ENCODE assay signal across 8 cellular contexts in genomic region chr19:39319892-39320168, GRCh38. TPM values are rescaled to one million over a fixed set of nuclear protein-coding genes. Genes with fewer than 3 reads are reported as not detected.
DNase-seq lines count a peak whose midpoint lies in the region; ATAC-seq and TF ChIP-seq lines count a peak whose summit lies in the region.

No MANE protein-coding gene starts in this region.

- H3K4me1 Mint-ChIP-seq in activated CD4-positive, alpha-beta T cell treated with anti-CD3 and anti-CD28 coated beads for 36 hours: peaks cover 17% of the 10 kb centered on the region
- peaks cover 29% of the 10 kb centered on the region for H3K4me1 Mint-ChIP-seq in stimulated activated naive CD8-positive, alpha-beta T cell treated with anti-CD3 and anti-CD28 coated beads, Interleukin-15, amount 100 ng/mL, for 72 hours

- CTCF ChIA-PET in activated CD4-positive, alpha-beta T cell treated with anti-CD3 and anti-CD28 coated beads for 36 hours (lab: Charles Lee): no interaction called here

- H3K4me3 Mint-ChIP-seq in activated CD4-positive, alpha-beta T cell treated with anti-CD3 and anti-CD28 coated beads for 36 hours: peak overlapping the region; percentile 77
- peak overlapping the region; percentile 76 to 85 for H3K4me3 Mint-ChIP-seq in stimulated activated naive CD8-positive, alpha-beta T cell treated with anti-CD3 and anti-CD28 coated beads, Interleukin-15, amount 100 ng/mL, for 72 hours

- H3K27me3 Mint-ChIP-seq in activated CD4-positive, alpha-beta T cell treated with anti-CD3 and anti-CD28 coated beads for 36 hours: no peaks in the 10 kb centered on the region
- H3K27me3 Mint-ChIP-seq in stimulated activated naive CD8-positive, alpha-beta T cell treated with anti-CD3 and anti-CD28 coated beads, Interleukin-15, amount 100 ng/mL, for 72 hours: no peaks in the 10 kb centered on the region

- DNase-seq in activated CD4-positive, alpha-beta T cell treated with anti-CD3 and anti-CD28 coated beads for 36 hours: no peak
- no peak for DNase-seq in activated CD4-positive, alpha-beta T cell treated with anti-CD3 and anti-CD28 coated beads for 1 hour
- DNase-seq in RWPE2 (ENCODE audit: low spot score): no peak
- DNase-seq in esophagus squamous epithelium (lab: John Stamatoyannopoulos, UW): no peak
- no peak for DNase-seq in stimulated activated naive CD8-positive, alpha-beta T cell treated with anti-CD3 and anti-CD28 coated beads, Interleukin-15, amount 100 ng/mL, for 72 hours
- DNase-seq in middle frontal gyrus (ENCODE audit: extremely low spot score, low spot score): no peak
- no peak for DNase-seq in ureter (ENCODE audit: low spot score)
- DNase-seq in adrenal gland: no peak

- TF ChIP-seq POLR2A in esophagus squamous epithelium (IDR thresholded peaks at IDR 0.05) (no peak), adrenal gland (IDR thresholded peaks at IDR 0.05) (no peak)

- POLR2A ChIA-PET in activated CD4-positive, alpha-beta T cell treated with anti-CD3 and anti-CD28 coated beads for 36 hours (lab: Charles Lee): no interaction called here

- no peaks in the 10 kb centered on the region for H3K27me3 ChIP-seq in RWPE2 (ENCODE audit: insufficient read depth, poor library complexity, severe bottlenecking)
- peaks cover 0 to 3% (median 0%) of the 10 kb centered on the region in 4 donors for H3K27me3 ChIP-seq in esophagus squamous epithelium
- no peaks in the 10 kb centered on the region for H3K27me3 ChIP-seq in adrenal gland

- no peaks in the 10 kb centered on the region for H3K4me1 ChIP-seq in RWPE2 (ENCODE audit: insufficient read depth, poor library complexity, severe bottlenecking)
- peaks cover 4 to 16% (median 8%) of the 10 kb centered on the region in 3 donors for H3K4me1 ChIP-seq in esophagus squamous epithelium
- H3K4me1 ChIP-seq in adrenal gland (replicated peaks in 1 of 2): no peaks in the 10 kb centered on the region

- no peak overlapping the region for H3K27ac Mint-ChIP-seq in activated CD4-positive, alpha-beta T cell treated with anti-CD3 and anti-CD28 coated beads for 36 hours
- H3K27ac Mint-ChIP-seq in stimulated activated naive CD8-positive, alpha-beta T cell treated with anti-CD3 and anti-CD28 coated beads, Interleukin-15, amount 100 ng/mL, for 72 hours: peak overlapping the region in 1 of 2 donors; percentile 26

- H3K27ac ChIP-seq in RWPE2 (ENCODE audit: poor library complexity, severe bottlenecking) (no peak overlapping the region), esophagus squamous epithelium (no peak overlapping the region), adrenal gland (no peak overlapping the region)

- peaks cover 6% of the 10 kb centered on the region for H3K36me3 Mint-ChIP-seq in activated CD4-positive, alpha-beta T cell treated with anti-CD3 and anti-CD28 coated beads for 36 hours (ENCODE audit: low read depth)

- H3K4me3 ChIP-seq in RWPE2 (ENCODE audit: severe bottlenecking) (peak overlapping the region; percentile 74), esophagus squamous epithelium (peak overlapping the region; percentile 37 to 67 (median 52)), adrenal gland (peak overlapping the region in 1 of 4 donors; percentile 52)

- H3K9me3 ChIP-seq in RWPE2 (ENCODE audit: severe bottlenecking) (no peaks in the 10 kb centered on the region), esophagus squamous epithelium (no peaks in the 10 kb centered on the region), adrenal gland (replicated peaks in 1 of 3) (no peaks in the 10 kb centered on the region)

- no peaks in the 10 kb centered on the region for H3K36me3 ChIP-seq in RWPE2 (ENCODE audit: low read depth)
- peaks cover 0 to 5% (median 0%) of the 10 kb centered on the region in 3 donors for H3K36me3 ChIP-seq in esophagus squamous epithelium
- no peaks in the 10 kb centered on the region for H3K36me3 ChIP-seq in adrenal gland (replicated peaks in 1 of 2)

- WGBS in esophagus squamous epithelium, 2 donors: 10 to 45% methylated on average over 2 to 5 of the region's 10 CpGs
- 18 to 28% (median 26%) methylated on average over 2 to 10 of the region's 10 CpGs; no CpG with 5 or more reads in 1 of the 4 donors for WGBS in adrenal gland, 4 donors

- no peak for TF ChIP-seq CTCF in RWPE2 (IDR thresholded peaks at IDR 0.05; ENCODE audit: poor library complexity, severe bottlenecking)
- TF ChIP-seq CTCF in esophagus squamous epithelium (IDR thresholded peaks at IDR 0.05): no peak
- no peak for TF ChIP-seq CTCF in adrenal gland (IDR thresholded peaks at IDR 0.05)

- no peaks in the 10 kb centered on the region for H3K9me3 Mint-ChIP-seq in activated CD4-positive, alpha-beta T cell treated with anti-CD3 and anti-CD28 coated beads for 36 hours (ENCODE audit: low read depth)
- H3K9me3 Mint-ChIP-seq in stimulated activated naive CD8-positive, alpha-beta T cell treated with anti-CD3 and anti-CD28 coated beads, Interleukin-15, amount 100 ng/mL, for 72 hours: no peaks in the 10 kb centered on the region

- intact Hi-C loops in activated CD4-positive, alpha-beta T cell treated with anti-CD3 and anti-CD28 coated beads for 36 hours (cut with DNase I, micrococcal nuclease): no loop called here
- intact Hi-C loops in esophagus squamous epithelium (cut with DNase I): loop anchor here (10.0 kb wide), 1 partner anchor 355 kb away; no protein-coding TSS in a partner anchor
- intact Hi-C loops in adrenal gland (cut with DNase I): loop anchor here in 1 of 2 donors (10.0 kb wide), 1 partner anchor 115 kb away; the partner anchor contains the start of gene SYCN

- no peak for ATAC-seq in activated CD4-positive, alpha-beta T cell treated with anti-CD3 and anti-CD28 coated beads for 36 hours
- ATAC-seq in RWPE2 (ENCODE audit: low read depth): no peak
- ATAC-seq in stimulated activated naive CD8-positive, alpha-beta T cell treated with anti-CD3 and anti-CD28 coated beads, Interleukin-15, amount 100 ng/mL, for 72 hours: no peak

RNA-seq across cellular contexts. Expression of gene LRFN1, which starts 0.8 kb away (rescaled TPM):
- total RNA-seq in activated CD4-positive, alpha-beta T cell treated with anti-CD3 and anti-CD28 coated beads for 36 hours: 1 to 10 TPM; 5.3 to 5.4 TPM
- 1 to 10 TPM in 1 of 4 donors, under 1 TPM in 3; 0.35 to 1.3 (median 0.67) TPM for total RNA-seq in esophagus squamous epithelium
- total RNA-seq in ureter: 1.7 TPM
- 1 to 10 TPM in 1 of 8 donors, under 1 TPM in 7; 0.34 to 1.4 (median 0.65) TPM for total RNA-seq in adrenal gland
- 1 to 10 TPM in 1 of 3 donors, under 1 TPM in 2; 0.15 to 1.8 (median 0.74) TPM for polyA plus RNA-seq in adrenal gland

RNA-seq across cellular contexts. Expression of gene GMFG, which starts 16.0 kb away (rescaled TPM):
- 100 to 1,000 TPM; 231 to 333 TPM for total RNA-seq in activated CD4-positive, alpha-beta T cell treated with anti-CD3 and anti-CD28 coated beads for 36 hours
- total RNA-seq in esophagus squamous epithelium (10 to 100 TPM in 1 of 4 donors, 1 to 10 TPM in 3; 1.9 to 15.8 (median 4.5) TPM), ureter (22.3 TPM), adrenal gland (10 to 100 TPM; 13.4 to 45.8 (median 37.1) TPM)
- polyA plus RNA-seq in adrenal gland: 10 to 100 TPM; 22.6 to 92.5 (median 76.2) TPM

RNA-seq across cellular contexts. Expression of gene SAMD4B, which starts 22.4 kb away (rescaled TPM):
- total RNA-seq in activated CD4-positive, alpha-beta T cell treated with anti-CD3 and anti-CD28 coated beads for 36 hours: 10 to 100 TPM; 45.2 to 46.9 TPM
- total RNA-seq in esophagus squamous epithelium: 100 to 1,000 TPM in 1 of 4 donors, 10 to 100 TPM in 3; 49.1 to 131 (median 75.2) TPM
- total RNA-seq in ureter: 104 TPM
- total RNA-seq in adrenal gland: 100 to 1,000 TPM in 3 of 8 donors, 10 to 100 TPM in 5; 64.7 to 111 (median 98.6) TPM
- polyA plus RNA-seq in adrenal gland: 100 to 1,000 TPM in 2 of 3 donors, 10 to 100 TPM in 1; 50.0 to 280 (median 211) TPM

RNA-seq across cellular contexts. Expression of gene IFNL1, which starts 23.6 kb away (rescaled TPM):
- under 1 TPM; 0.50 to 0.51 TPM for total RNA-seq in activated CD4-positive, alpha-beta T cell treated with anti-CD3 and anti-CD28 coated beads for 36 hours
- total RNA-seq in esophagus squamous epithelium (not detected), ureter (not detected), adrenal gland (not detected)
- polyA plus RNA-seq in adrenal gland: not detected

RNA-seq across cellular contexts. Expression of gene IFNL2, which starts 51.6 kb away (rescaled TPM):
- total RNA-seq in activated CD4-positive, alpha-beta T cell treated with anti-CD3 and anti-CD28 coated beads for 36 hours: not detected
- total RNA-seq in esophagus squamous epithelium (not detected), ureter (not detected), adrenal gland (not detected)
- not detected for polyA plus RNA-seq in adrenal gland
